ENCODE assay signal across 32 cellular contexts in the genomic region with DNA sequence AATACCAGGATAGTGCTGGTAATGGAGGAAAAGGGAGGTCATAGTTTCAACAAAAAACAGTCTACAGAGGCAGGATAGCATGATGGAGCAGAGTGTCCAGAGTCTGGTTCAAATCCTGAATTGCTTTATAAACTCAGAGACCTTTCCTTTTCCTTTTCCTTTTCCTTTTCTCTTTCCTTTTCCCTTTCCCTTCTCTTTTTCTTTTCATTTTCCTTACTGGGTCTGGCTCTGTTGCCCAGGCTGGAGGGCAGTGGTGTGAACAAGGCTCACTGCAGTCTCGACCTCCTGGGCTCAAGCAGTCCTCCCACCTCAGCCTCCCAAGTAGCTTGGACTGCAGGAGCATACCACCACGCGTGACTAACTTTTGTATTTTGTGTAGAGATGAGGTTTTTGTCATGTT. TPM values are rescaled to one million over a fixed set of nuclear protein-coding genes. Genes with fewer than 3 reads are reported as not detected.
"Had no signal": no experiment of that assay in that cellular context is flagged by ENCODE, and none has a peak within 500 bp of the region (broad histone marks: within the 10 kb centered on the region; RNA-seq: fewer than 3 reads in every experiment).

No MANE protein-coding gene starts in this region.

- H3K27me3 Mint-ChIP-seq: memory B cell, type B pancreatic cell had no signal

- H3K4me3 ChIP-seq: dorsolateral prefrontal cortex, esophagus muscularis mucosa, gastroesophageal sphincter, heart left ventricle, hepatocyte, lung, prostate gland, right atrium auricular region, sigmoid colon, stomach, thyroid gland had no signal

- H3K4me1 ChIP-seq: prostate gland, right atrium auricular region, thyroid gland had no signal

- DNase-seq: cortex of kidney; dorsolateral prefrontal cortex; effector CD4-positive, alpha-beta T cell; foreskin keratinocyte; heart left ventricle; kidney; nephron progenitor cell; nucleus accumbens; sigmoid colon; stimulated activated CD4-positive, alpha-beta T cell treated with anti-CD3 and anti-CD28 coated beads, Interleukin-2, amount 100 ng/mL, for 24 hours; stimulated activated CD4-positive, alpha-beta T cell treated with anti-CD3 and anti-CD28 coated beads, Interleukin-4, amount 100 ng/mL, for 24 hours; stimulated activated naive CD4-positive, alpha-beta T cell treated with Interleukin-2 at 50 U/mL for 16 hours; stomach; thyroid gland had no signal

- H3K27ac ChIP-seq: dorsolateral prefrontal cortex, esophagus muscularis mucosa, foreskin keratinocyte, gastroesophageal sphincter, heart left ventricle, hepatocyte, prostate gland, right atrium auricular region, sigmoid colon, stomach, thyroid gland had no signal

- H3K27ac Mint-ChIP-seq: memory B cell; stimulated activated effector memory CD8-positive, alpha-beta T cell treated with anti-CD3 and anti-CD28 coated beads, Interleukin-12 subunit alpha, Interleukin-12 subunit beta, amount 100 ng/mL, for 72 hours; type B pancreatic cell had no signal

- H3K9me3 ChIP-seq: esophagus muscularis mucosa, gastroesophageal sphincter, heart left ventricle, prostate gland, right atrium auricular region, sigmoid colon, stomach, thyroid gland had no signal

- H3K4me1 Mint-ChIP-seq: nephron progenitor cell had no signal

- H3K9me3 Mint-ChIP-seq: memory B cell; nephron progenitor cell; stimulated activated effector memory CD8-positive, alpha-beta T cell treated with anti-CD3 and anti-CD28 coated beads, Interleukin-12 subunit alpha, Interleukin-12 subunit beta, amount 100 ng/mL, for 72 hours; type B pancreatic cell had no signal

- H3K4me3 Mint-ChIP-seq: memory B cell; nephron progenitor cell; stimulated activated effector memory CD8-positive, alpha-beta T cell treated with anti-CD3 and anti-CD28 coated beads, Interleukin-12 subunit alpha, Interleukin-12 subunit beta, amount 100 ng/mL, for 72 hours; type B pancreatic cell had no signal

- ATAC-seq: foreskin keratinocyte; gastroesophageal sphincter; heart left ventricle; left lobe of liver; stimulated activated effector memory CD8-positive, alpha-beta T cell treated with anti-CD3 and anti-CD28 coated beads, Interleukin-12 subunit alpha, Interleukin-12 subunit beta, amount 100 ng/mL, for 72 hours had no signal

RNA-seq across cellular contexts. Expression of a gene that starts 47.6 kb away (rescaled TPM):
- total RNA-seq: endothelial cell of umbilical vein, epithelial cell of proximal tubule, esophagus muscularis mucosa, fibroblast of lung, foreskin keratinocyte, gastroesophageal sphincter, heart left ventricle, kidney, left lobe of liver, mononuclear cell, osteocyte, right atrium auricular region, sigmoid colon, skeletal muscle tissue, subcutaneous adipose tissue had no signal
- polyA plus RNA-seq: endothelial cell of umbilical vein, fibroblast of lung, foreskin keratinocyte, heart left ventricle, lung, urinary bladder had no signal
